12 cellular contexts compared by ENCODE assay signal in the genomic region with DNA sequence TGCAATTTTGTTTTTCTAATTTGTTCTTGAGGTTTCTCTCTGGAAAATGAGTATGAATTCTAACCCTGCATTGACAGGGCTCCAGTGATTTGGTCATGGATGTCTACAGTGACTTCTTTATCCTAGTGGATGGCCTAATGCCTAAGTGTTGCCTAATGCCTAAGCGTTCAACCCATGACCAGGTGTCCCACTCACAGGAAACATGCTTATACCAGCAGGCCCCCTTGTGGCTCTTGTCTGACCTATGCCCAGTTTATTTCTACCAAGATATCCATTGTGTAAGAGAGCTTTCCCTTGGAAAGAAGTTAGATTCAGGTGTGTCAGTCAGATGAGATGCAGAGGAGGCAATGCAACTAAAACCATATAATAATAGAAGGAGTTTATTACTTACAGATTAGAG.
DNase-seq lines count a peak whose midpoint lies in the region; ATAC-seq, FAIRE-seq and TF ChIP-seq lines count a peak whose summit lies in the region.
"Had no signal": no experiment of that assay in that cellular context is flagged by ENCODE, and none has a peak within 500 bp of the region (broad histone marks: within the 10 kb centered on the region; RNA-seq: fewer than 3 reads in every experiment).

No MANE protein-coding gene starts in this region.

- no peak for FAIRE-seq in pancreas (lab: Jason Lieb, UNC)
- FAIRE-seq: GM18507 had no signal

- H3K27ac Mint-ChIP-seq in Caco-2 (ENCODE audit: unreplicated experiment), result no peak overlapping the region
- no peak overlapping the region for H3K27ac Mint-ChIP-seq in endodermal cell
- H3K27ac Mint-ChIP-seq: activated CD4-positive, alpha-beta T cell treated with anti-CD3 and anti-CD28 coated beads, Interleukin-2, amount 10 ng/mL, durations not matched to agents 7 days and 5 days had no signal

- no peaks in the 10 kb centered on the region for H3K9me3 ChIP-seq in Caco-2
- peaks cover 13% of the 10 kb centered on the region for H3K9me3 ChIP-seq in endodermal cell (ENCODE audit: control insufficient read depth, low read length)
- H3K9me3 ChIP-seq in pancreas, result no peaks in the 10 kb centered on the region
- H3K9me3 ChIP-seq: gastrocnemius medialis had no signal

- ATAC-seq in GM19467 (IDR thresholded peaks at IDR 0.05; ENCODE audit: unreplicated experiment) (no peak), pancreas (no peak)
- ATAC-seq: gastrocnemius medialis had no signal

- WGBS in endodermal cell (ENCODE audit: insufficient coverage in 1 of 2, insufficient read length in 1 of 2), 2 experiments, result 77 to 88% methylated on average over 1 of the region's 1 CpG
- 14 to 30% methylated on average over 1 of the region's 1 CpG for WGBS in pancreas, 2 donors

- H3K36me3 ChIP-seq in Caco-2 (ENCODE audit: control insufficient read depth, insufficient read depth, low read length) (no peaks in the 10 kb centered on the region), endodermal cell (ENCODE audit: control insufficient read depth, insufficient read depth, low read length) (no peaks in the 10 kb centered on the region), pancreas (no peaks in the 10 kb centered on the region)
- H3K36me3 ChIP-seq: gastrocnemius medialis had no signal

- no peaks in the 10 kb centered on the region for H3K4me1 Mint-ChIP-seq in Caco-2 (ENCODE audit: low read depth, unreplicated experiment)
- peaks cover 21% of the 10 kb centered on the region for H3K4me1 Mint-ChIP-seq in endodermal cell
- H3K4me1 Mint-ChIP-seq: activated CD4-positive, alpha-beta T cell treated with anti-CD3 and anti-CD28 coated beads, Interleukin-2, amount 10 ng/mL, durations not matched to agents 7 days and 5 days had no signal

- POLR2A ChIA-PET in Caco-2 (lab: Charles Lee), result no interaction called here

- TF ChIP-seq CTCF in Caco-2 (IDR thresholded peaks at IDR 0.05; ENCODE audit: insufficient read depth in 1 of 2, low read depth in 1 of 2, low read length in 1 of 2, severe bottlenecking in 1 of 2, unreplicated experiment in 1 of 2) (peak; percentile 58 to 70), endodermal cell (conservative IDR thresholded peaks at IDR 0.05) (peak; percentile 78), pancreas (IDR thresholded peaks at IDR 0.05) (no peak)

- intact Hi-C loops in Caco-2 (cut with micrococcal nuclease; ENCODE audit: unreplicated experiment) (loop anchor here (1.0 kb wide), 2 partner anchors 20 to 941 kb away; no protein-coding TSS in a partner anchor), pancreas (cut with DNase I) (no loop called here)

- DNase-seq in Caco-2, result peak; percentile 80 to 84
- peak; percentile 34 for DNase-seq in H4 (ENCODE audit: low spot score)
- peak; percentile 78 for DNase-seq in NCI-H524 treated with DMSO at 0.1 percent for 48 hours (lab: John Stamatoyannopoulos, UW)
- DNase-seq in endodermal cell, result peak; percentile 67
- no peak for DNase-seq in pancreas
- DNase-seq in cerebellum (ENCODE audit: low spot score), result no peak
- no peak for DNase-seq in activated CD4-positive, alpha-beta T cell treated with anti-CD3 and anti-CD28 coated beads for 48 hours
- DNase-seq: activated CD4-positive, alpha-beta T cell treated with anti-CD3 and anti-CD28 coated beads, Interleukin-2, amount 10 ng/mL, durations not matched to agents 7 days and 5 days; activated gamma-delta T cell; gastrocnemius medialis had no signal

- no peaks in the 10 kb centered on the region for H3K36me3 Mint-ChIP-seq in Caco-2 (ENCODE audit: insufficient read depth, unreplicated experiment)
- H3K36me3 Mint-ChIP-seq in endodermal cell (ENCODE audit: low read depth), result no peaks in the 10 kb centered on the region

- no peaks in the 10 kb centered on the region for H3K9me3 Mint-ChIP-seq in Caco-2 (ENCODE audit: unreplicated experiment)
- H3K9me3 Mint-ChIP-seq in endodermal cell, result no peaks in the 10 kb centered on the region
- H3K9me3 Mint-ChIP-seq: activated CD4-positive, alpha-beta T cell treated with anti-CD3 and anti-CD28 coated beads, Interleukin-2, amount 10 ng/mL, durations not matched to agents 7 days and 5 days had no signal

- no peaks in the 10 kb centered on the region for H3K27me3 Mint-ChIP-seq in Caco-2 (ENCODE audit: insufficient read depth, unreplicated experiment)
- H3K27me3 Mint-ChIP-seq in endodermal cell (ENCODE audit: insufficient read depth), result no peaks in the 10 kb centered on the region

- H3K27ac ChIP-seq in endodermal cell (ENCODE audit: low read depth, low read length) (no peak overlapping the region), pancreas (no peak overlapping the region)
- H3K27ac ChIP-seq: gastrocnemius medialis had no signal

- no peak overlapping the region for H3K9ac ChIP-seq in endodermal cell (ENCODE audit: extremely low read depth, low read length, poor library complexity, severe bottlenecking)

- BruUV-seq in Caco-2 (replicated peaks; lab: Mats Ljungman, UMichigan), result no TSS peak

- H3K4me1 ChIP-seq in Caco-2 (no peaks in the 10 kb centered on the region; the same call in 1 of the 2 replicates), endodermal cell (ENCODE audit: control insufficient read depth, insufficient read depth, low read length) (no peaks in the 10 kb centered on the region), pancreas (no peaks in the 10 kb centered on the region)
- H3K4me1 ChIP-seq: gastrocnemius medialis had no signal

- no peaks in the 10 kb centered on the region for H3K27me3 ChIP-seq in Caco-2 (replicated peaks; ENCODE audit: control insufficient read depth, insufficient read depth, low read length)
- H3K27me3 ChIP-seq in endodermal cell (ENCODE audit: control insufficient read depth, insufficient read depth, low read length, poor library complexity, severe bottlenecking), result no peaks in the 10 kb centered on the region
- no peaks in the 10 kb centered on the region for H3K27me3 ChIP-seq in pancreas
- H3K27me3 ChIP-seq: gastrocnemius medialis had no signal

- no peak overlapping the region for H3K4me3 Mint-ChIP-seq in Caco-2 (ENCODE audit: unreplicated experiment)
- no peak overlapping the region for H3K4me3 Mint-ChIP-seq in endodermal cell
- H3K4me3 Mint-ChIP-seq: activated CD4-positive, alpha-beta T cell treated with anti-CD3 and anti-CD28 coated beads, Interleukin-2, amount 10 ng/mL, durations not matched to agents 7 days and 5 days had no signal

- CTCF ChIA-PET in Caco-2 (lab: Charles Lee), result interaction anchor here (0.8 to 1.7 kb wide), 4 partner anchors 16 to 24 kb away, joined by 5 to 25 read pairs (median 6); no protein-coding TSS in a partner anchor

- H3K4me3 ChIP-seq in Caco-2 (ENCODE audit: low read depth, low read length) (no peak overlapping the region), endodermal cell (ENCODE audit: low read length) (no peak overlapping the region), pancreas (no peak overlapping the region)
- H3K4me3 ChIP-seq: gastrocnemius medialis had no signal

Comparison
In these comparisons a context has a peak if more than half of its experiments do, and no peak if none do; other contexts are left out.
1. DNase-seq: peak in Caco-2 (2 of 2), H4 (single experiment), NCI-H524 treated with DMSO at 0.1 percent for 48 hours (single experiment) and endodermal cell (single experiment); none in pancreas (0 of 6), cerebellum (single experiment) and activated CD4-positive, alpha-beta T cell treated with anti-CD3 and anti-CD28 coated beads for 48 hours (single experiment).
2. CTCF ChIP-seq: peak in Caco-2 (2 of 2) and endodermal cell (single experiment); none in pancreas (0 of 4).